ENCODE assay signal across 1 cellular context in genomic region chr5:141573489-141574121, GRCh38.
TF ChIP-seq lines count a peak whose summit lies in the region.

No MANE protein-coding gene starts in this region.

TF ChIP-seq in H1, 55 proteins besides CTCF, POLR2A, EP300 and RAD21:
- no peak for TF ChIP-seq GTF2F1 (IDR thresholded peaks at IDR 0.05; ENCODE audit: borderline replicate concordance, low read depth, low read length)
- no peak for TF ChIP-seq TCF12 (IDR thresholded peaks at IDR 0.05; ENCODE audit: low read depth, low read length)
- TF ChIP-seq KDM4A (IDR thresholded peaks at IDR 0.05; ENCODE audit: low read depth, low read length, severe bottlenecking) = no peak
- TF ChIP-seq TEAD4 (IDR thresholded peaks at IDR 0.05; ENCODE audit: low read depth, low read length) = peak; percentile 73
- TF ChIP-seq TAF1 (IDR thresholded peaks at IDR 0.05; ENCODE audit: low read depth, low read length) = no peak
- no peak for TF ChIP-seq CREB1 (IDR thresholded peaks at IDR 0.05)
